In genomic region chr12:49842519-49843352, GRCh38 we compare ENCODE assay signal across 8 cellular contexts. TPM values are rescaled to one million over a fixed set of nuclear protein-coding genes. Genes with fewer than 3 reads are reported as not detected.
DNase-seq lines count a peak whose midpoint lies in the region; ATAC-seq, FAIRE-seq and TF ChIP-seq lines count a peak whose summit lies in the region.

TSS of gene BCDIN3D (minus strand) at chr12:49843106. CDS start at chr12:49843087, 19 bp downstream.

- TF ChIP-seq CTCF in left ventricle myocardium inferior (IDR thresholded peaks at IDR 0.05; ENCODE audit: borderline replicate concordance) (no peak), psoas muscle (IDR thresholded peaks at IDR 0.05) (no peak)

- H3K4me3 ChIP-seq in left ventricle myocardium inferior (peak within 1 kb of the TSS; percentile 87), psoas muscle (peak within 1 kb of the TSS; percentile 84)

- peak; percentile 92 for TF ChIP-seq POLR2A in GM12892 (IDR thresholded peaks at IDR 0.05; ENCODE audit: low read depth, low read length)

- WGBS in psoas muscle, 3 donors = 0 to 1% (median 1%) methylated on average over 49 to 55 of the region's 55 CpGs

- H3K27me3 ChIP-seq in left ventricle myocardium inferior (ENCODE audit: low read depth) (no peaks in the 10 kb centered on the region), psoas muscle (ENCODE audit: insufficient read depth in 3 of 3, low read length in 2 of 3) (peaks cover 0 to 7% (median 3%) of the 10 kb centered on the region in 3 donors)

- H3K9me3 ChIP-seq in left ventricle myocardium inferior (replicated peaks) (no peaks in the 10 kb centered on the region), psoas muscle (no peaks in the 10 kb centered on the region)

- H3K27ac ChIP-seq in left ventricle myocardium inferior (replicated peaks) (peak within 1 kb of the TSS; percentile 93), psoas muscle (peak within 1 kb of the TSS; percentile 96)

- FAIRE-seq in GM12892 (lab: Jason Lieb, UNC) = peak; percentile 96
- FAIRE-seq in urothelium cell line (lab: Jason Lieb, UNC) = no peak

- H3K36me3 ChIP-seq in left ventricle myocardium inferior (no peaks in the 10 kb centered on the region), psoas muscle (ENCODE audit: insufficient read depth in 1 of 2, low read depth in 1 of 2) (no peaks in the 10 kb centered on the region)

- H3K4me1 ChIP-seq in left ventricle myocardium inferior = peaks cover 23% of the 10 kb centered on the region
- peaks cover 17% of the 10 kb centered on the region for H3K4me1 ChIP-seq in psoas muscle

- intact Hi-C loops in left ventricle myocardium inferior (cut with micrococcal nuclease) = no loop called here
- intact Hi-C loops in psoas muscle (cut with DNase I) = no loop called here

- DNase-seq in GM12892 (ENCODE audit: insufficient read length) (peak; percentile 65), NCI-H1436 treated with DMSO at 0.1 percent for 48 hours (lab: John Stamatoyannopoulos, UW) (peak; percentile 42), T follicular helper cell (ENCODE audit: low read depth) (peak; percentile 86), amniotic epithelial cell (ENCODE audit: low read depth) (peak; percentile 91), left ventricle myocardium inferior (peak; percentile 93), psoas muscle (peak; percentile 93 to 96), urothelium cell line (ENCODE audit: low spot score) (peak; percentile 94)

- ATAC-seq in HG02852 (IDR thresholded peaks at IDR 0.05; ENCODE audit: unreplicated experiment) (peak; percentile 85), psoas muscle (peak; percentile 96 to 99 (median 98))

RNA-seq across cellular contexts. Expression of gene BCDIN3D, which starts in this region (rescaled TPM):
- 3.9 TPM for polyA plus RNA-seq in GM12892 (2012; ENCODE audit: missing spikeins)
- total RNA-seq in left ventricle myocardium inferior (2.9 TPM), psoas muscle (1 to 10 TPM; 1.6 to 3.5 (median 3.3) TPM)
- 1 to 10 TPM; 1.8 to 9.0 (median 3.1) TPM for polyA plus RNA-seq in psoas muscle

Comparison
In these comparisons a context has a peak if more than half of its experiments do, and no peak if none do; other contexts are left out.
1. Peak in every context shown above with its lines: DNase-seq, ATAC-seq, H3K4me3 ChIP-seq and H3K27ac ChIP-seq.
2. DNase-seq: peak in every context shown above with its lines; median percentile 94 in psoas muscle; 94 in urothelium cell line; 93 in left ventricle myocardium inferior; 91 in amniotic epithelial cell; 86 in T follicular helper cell; 65 in GM12892; 42 in NCI-H1436 treated with DMSO at 0.1 percent for 48 hours.